Comparison of ENCODE assay signal across 30 cellular contexts in genomic region chr7:67753891-67754290, GRCh38.
A peak's percentile ranks its signal among the peaks of the same experiment; 100 is the strongest.
DNase-seq lines count a peak whose midpoint lies in the region; FAIRE-seq and TF ChIP-seq lines count a peak whose summit lies in the region.
"Had no signal": no experiment of that assay in that cellular context is flagged by ENCODE, and none has a peak within 500 bp of the region (broad histone marks: within the 10 kb centered on the region; RNA-seq: fewer than 3 reads in every experiment).

No MANE protein-coding gene starts in this region.

- H3F3A ChIP-seq in SK-N-SH (replicated peaks; ENCODE audit: insufficient read depth), result no peaks in the 10 kb centered on the region

- H3K4me1 ChIP-seq in kidney (ENCODE audit: control insufficient read depth in 1 of 2, insufficient read depth in 1 of 2, low read depth in 1 of 2, low read length in 2 of 2) (no peaks in the 10 kb centered on the region), SK-N-SH (ENCODE audit: control insufficient read depth in 1 of 2, insufficient read depth in 2 of 2, low read depth in 1 of 2, low read length in 1 of 2) (no peaks in the 10 kb centered on the region)
- H3K4me1 ChIP-seq: BE2C, parathyroid adenoma, sigmoid colon had no signal

- no peaks in the 10 kb centered on the region for H3K9me2 ChIP-seq in SK-N-SH

- H3K4me3 ChIP-seq in fibroblast of pulmonary artery (replicated peaks; ENCODE audit: low read depth, low read length), result no peak overlapping the region
- no peak overlapping the region for H3K4me3 ChIP-seq in kidney (ENCODE audit: low read length in 2 of 2)
- no peak overlapping the region for H3K4me3 ChIP-seq in coronary artery
- H3K4me3 ChIP-seq in SK-N-SH (ENCODE audit: low read depth in 2 of 2, low read length in 1 of 2), result no peak overlapping the region
- H3K4me3 ChIP-seq: dorsolateral prefrontal cortex, sigmoid colon had no signal

- no peak overlapping the region for H3K4me2 ChIP-seq in SK-N-SH

- 43% methylated on average over 4 of the region's 4 CpGs for WGBS in SK-N-SH (ENCODE audit: low lambda C conversion rate)

- H3K27ac ChIP-seq in kidney (ENCODE audit: low read depth in 2 of 2, low read length in 2 of 2) (no peak overlapping the region), coronary artery (no peak overlapping the region), SK-N-SH (ENCODE audit: low read depth in 2 of 2, low read length in 1 of 2) (no peak overlapping the region)
- H3K27ac ChIP-seq: dorsolateral prefrontal cortex, parathyroid adenoma, RWPE1, sigmoid colon had no signal

- no peak overlapping the region for H3K4me3 Mint-ChIP-seq in nephron
- H3K4me3 Mint-ChIP-seq: activated naive CD8-positive, alpha-beta T cell treated with anti-CD3 and anti-CD28 coated beads, Interleukin-2, amount 10 ng/mL, durations not matched to agents 7 days and 5 days; central memory CD8-positive, alpha-beta T cell had no signal

- peak; percentile 83 for DNase-seq in A172 (ENCODE audit: low spot score)
- DNase-seq in LoVo (ENCODE audit: low spot score), result peak; percentile 23
- DNase-seq in fibroblast of pulmonary artery (ENCODE audit: low read depth), result peak; percentile 22
- DNase-seq in kidney, result no peak
- no peak for DNase-seq in coronary artery (ENCODE audit: low spot score)
- no peak for DNase-seq in AML-193 (lab: John Stamatoyannopoulos, UW)
- DNase-seq in SK-N-SH, result no peak
- DNase-seq: activated CD4-positive, alpha-beta T cell treated with anti-CD3 and anti-CD28 coated beads for 48 hours; activated CD8-positive, alpha-beta memory T cell treated with anti-CD3 and anti-CD28 coated beads for 24 hours; activated effector memory CD4-positive, alpha-beta T cell treated with anti-CD3 and anti-CD28 coated beads, Interleukin-2, amount 50 U/mL, for 16 hours; activated naive CD8-positive, alpha-beta T cell treated with anti-CD3 and anti-CD28 coated beads, Interleukin-2, amount 10 ng/mL, durations not matched to agents 7 days and 5 days; BE2C; DMS153; dorsolateral prefrontal cortex; KBM-7; NCI-H1436 treated with DMSO at 0.1 percent for 48 hours; NCI-H2107; NCI-H446; sigmoid colon; stimulated activated CD4-positive, alpha-beta T cell treated with anti-CD3 and anti-CD28 coated beads, Interleukin-15, amount 100 ng/mL, for 24 hours; stimulated activated naive CD4-positive, alpha-beta T cell had no signal

- H3K27ac Mint-ChIP-seq in nephron, result peak overlapping the region; percentile 29 to 67 (median 61)
- H3K27ac Mint-ChIP-seq: activated naive CD8-positive, alpha-beta T cell treated with anti-CD3 and anti-CD28 coated beads, Interleukin-2, amount 10 ng/mL, durations not matched to agents 7 days and 5 days had no signal

- FAIRE-seq in kidney (lab: Jason Lieb, UNC), result no peak
- FAIRE-seq: A204.1, G401.6, GM19239, HTR-8/SVneo, keratinocyte had no signal

- H3K9me3 ChIP-seq in kidney (ENCODE audit: control insufficient read depth in 1 of 2, low read length in 2 of 2), result no peaks in the 10 kb centered on the region
- H3K9me3 ChIP-seq in SK-N-SH, result peaks cover 5% of the 10 kb centered on the region; the same call in 1 of the 2 replicates
- H3K9me3 ChIP-seq: BE2C had no signal

- TF ChIP-seq CTCF in fibroblast of pulmonary artery (IDR thresholded peaks at IDR 0.05; ENCODE audit: low read length, missing control alignments) (no peak), nephron (IDR thresholded peaks at IDR 0.05; ENCODE audit: unreplicated experiment in 3 of 3) (no peak), kidney (IDR thresholded peaks at IDR 0.05; ENCODE audit: borderline replicate concordance, extremely low read depth, insufficient read depth) (no peak), coronary artery (IDR thresholded peaks at IDR 0.05) (no peak), SK-N-SH (IDR thresholded peaks at IDR 0.05) (no peak)

- no peaks in the 10 kb centered on the region for H3K27me3 Mint-ChIP-seq in nephron (ENCODE audit: low read depth)
- H3K27me3 Mint-ChIP-seq: activated naive CD8-positive, alpha-beta T cell treated with anti-CD3 and anti-CD28 coated beads, Interleukin-2, amount 10 ng/mL, durations not matched to agents 7 days and 5 days; central memory CD8-positive, alpha-beta T cell had no signal

- intact Hi-C loops in kidney (cut with DNase I), result no loop called here

- POLR2A ChIA-PET in SK-N-SH (lab: Yijun Ruan, JAX), result no interaction called here

- H3K79me2 ChIP-seq in SK-N-SH (ENCODE audit: insufficient read depth), result no peaks in the 10 kb centered on the region
- H3K79me2 ChIP-seq: parathyroid adenoma had no signal

- H3K27me3 ChIP-seq in SK-N-SH (ENCODE audit: insufficient read depth), result no peaks in the 10 kb centered on the region
- H3K27me3 ChIP-seq: BE2C, sigmoid colon had no signal

- no peak for TF ChIP-seq RAD21 in SK-N-SH (IDR thresholded peaks at IDR 0.05; ENCODE audit: low read length)

- CTCF ChIA-PET in SK-N-SH (lab: Yijun Ruan, JAX), result no interaction called here

- H3K9ac ChIP-seq in kidney (ENCODE audit: low read length in 2 of 2) (no peak overlapping the region), SK-N-SH (no peak overlapping the region)
- H3K9ac ChIP-seq: parathyroid adenoma had no signal

- H3K9me3 Mint-ChIP-seq in nephron, result peaks cover 17% of the 10 kb centered on the region

- no peaks in the 10 kb centered on the region for H4K20me1 ChIP-seq in SK-N-SH (ENCODE audit: insufficient read depth)

- no peak overlapping the region for H2AFZ ChIP-seq in SK-N-SH (ENCODE audit: low read depth)
- H2AFZ ChIP-seq: parathyroid adenoma had no signal

- H3K36me3 Mint-ChIP-seq in nephron (ENCODE audit: low read depth), result peaks cover 4% of the 10 kb centered on the region
- H3K36me3 Mint-ChIP-seq: activated naive CD8-positive, alpha-beta T cell treated with anti-CD3 and anti-CD28 coated beads, Interleukin-2, amount 10 ng/mL, durations not matched to agents 7 days and 5 days had no signal

- H3K36me3 ChIP-seq in kidney (ENCODE audit: control insufficient read depth in 1 of 2, insufficient read depth in 2 of 2, low read length in 2 of 2), result no peaks in the 10 kb centered on the region
- no peaks in the 10 kb centered on the region for H3K36me3 ChIP-seq in SK-N-SH (replicated peaks in 1 of 2; ENCODE audit: control insufficient read depth in 1 of 2, insufficient read depth in 2 of 2, low read length in 1 of 2)
- H3K36me3 ChIP-seq: BE2C, sigmoid colon had no signal

- TF ChIP-seq EP300 in SK-N-SH (IDR thresholded peaks at IDR 0.05; ENCODE audit: borderline replicate concordance in 1 of 2, low read depth in 1 of 2, low read length in 1 of 2), result no peak

- H3K4me1 Mint-ChIP-seq in nephron, result peaks cover 7% of the 10 kb centered on the region
- H3K4me1 Mint-ChIP-seq: activated naive CD8-positive, alpha-beta T cell treated with anti-CD3 and anti-CD28 coated beads, Interleukin-2, amount 10 ng/mL, durations not matched to agents 7 days and 5 days; central memory CD8-positive, alpha-beta T cell had no signal

TF ChIP-seq in SK-N-SH, 30 proteins besides CTCF, POLR2A, EP300 and RAD21:
- TF ChIP-seq RXRA (IDR thresholded peaks at IDR 0.05; ENCODE audit: borderline replicate concordance, low read depth), result no peak
- no peak for TF ChIP-seq RCOR1 (IDR thresholded peaks at IDR 0.05; ENCODE audit: low read length)
- no peak for TF ChIP-seq FOXJ3 (CRISPR knock-in tag; IDR thresholded peaks at IDR 0.05)
- no peak for TF ChIP-seq YY1 (IDR thresholded peaks at IDR 0.05; ENCODE audit: low read depth)
- no peak for TF ChIP-seq ELF1 (IDR thresholded peaks at IDR 0.05)
- TF ChIP-seq JUND (IDR thresholded peaks at IDR 0.05), result no peak
- TF ChIP-seq MXI1 (IDR thresholded peaks at IDR 0.05; ENCODE audit: low read depth, low read length), result no peak
- no peak for TF ChIP-seq IRF3 (IDR thresholded peaks at IDR 0.05; ENCODE audit: low read depth, low read length)
- no peak for TF ChIP-seq MAX (IDR thresholded peaks at IDR 0.05; ENCODE audit: low read depth)
- TF ChIP-seq MEF2A (IDR thresholded peaks at IDR 0.05; ENCODE audit: borderline replicate concordance, low read depth), result no peak
- TF ChIP-seq GATA2 (CRISPR knock-in tag; IDR thresholded peaks at IDR 0.05), result no peak
- TF ChIP-seq FOSL2 (IDR thresholded peaks at IDR 0.05; ENCODE audit: borderline replicate concordance, low read depth), result no peak
- no peak for TF ChIP-seq TEAD4 (IDR thresholded peaks at IDR 0.05; ENCODE audit: borderline replicate concordance, insufficient read depth)
- no peak for TF ChIP-seq CHD2 (IDR thresholded peaks at IDR 0.05; ENCODE audit: low read length, partially characterized antibody)
- no peak for TF ChIP-seq SMC3 (IDR thresholded peaks at IDR 0.05; ENCODE audit: low read depth, low read length)
- no peak for TF ChIP-seq NFIC (IDR thresholded peaks at IDR 0.05; ENCODE audit: borderline replicate concordance)

Comparison
In these comparisons a context has a peak if more than half of its experiments do, and no peak if none do; other contexts are left out.
1. DNase-seq: peak in A172 (single experiment), LoVo (single experiment) and fibroblast of pulmonary artery (single experiment); none in kidney (single experiment), coronary artery (single experiment), AML-193 (0 of 2) and SK-N-SH (single experiment).